Comparison of ENCODE assay signal across 20 cellular contexts in genomic region chrX:11793734-11794133, GRCh38. TPM values are rescaled to one million over a fixed set of nuclear protein-coding genes. Genes with fewer than 3 reads are reported as not detected.
A peak's percentile ranks its signal among the peaks of the same experiment; 100 is the strongest.
DNase-seq lines count a peak whose midpoint lies in the region; ATAC-seq, FAIRE-seq and TF ChIP-seq lines count a peak whose summit lies in the region.
"Had no signal": no experiment of that assay in that cellular context is flagged by ENCODE, and none has a peak within 500 bp of the region (broad histone marks: within the 10 kb centered on the region; RNA-seq: fewer than 3 reads in every experiment).

No MANE protein-coding gene starts in this region.

- H3K79me2 ChIP-seq in OCI-LY3 (ENCODE audit: low read length) (no peaks in the 10 kb centered on the region), astrocyte (ENCODE audit: insufficient read depth, low read length) (no peaks in the 10 kb centered on the region)

- no peak for DNase-seq in stimulated activated naive CD8-positive, alpha-beta T cell treated with anti-CD3 and anti-CD28 coated beads, Interleukin-15, Interleukin-2, amounts not matched to agents 100 U/mL and 50 U/mL, for 24 hours
- DNase-seq in astrocyte (ENCODE audit: low read depth) (no peak), GDM1 (lab: John Stamatoyannopoulos, UW) (no peak)
- no peak for DNase-seq in stimulated activated naive CD8-positive, alpha-beta T cell treated with anti-CD3 and anti-CD28 coated beads, Interleukin-15, amount 100 ng/mL, for 72 hours
- no peak for DNase-seq in activated CD4-positive, alpha-beta memory T cell treated with anti-CD3 and anti-CD28 coated beads for 36 hours
- DNase-seq: BE2C; COR-L47; DMS153; EL; H9; KG1; MG63; NCI-H1105; NCI-H187; NCI-H69; NK-92 treated with Interleukin-12 subunit alpha and Interleukin-12 subunit beta, amount 100 ng/mL, for 24 hours; PC-3 had no signal

- no peak for ATAC-seq in stimulated activated naive CD8-positive, alpha-beta T cell treated with anti-CD3 and anti-CD28 coated beads, Interleukin-15, Interleukin-2, amounts not matched to agents 100 U/mL and 50 U/mL, for 24 hours
- no peak for ATAC-seq in stimulated activated naive CD8-positive, alpha-beta T cell treated with anti-CD3 and anti-CD28 coated beads, Interleukin-15, amount 100 ng/mL, for 72 hours
- no peak for ATAC-seq in GM18867 (IDR thresholded peaks at IDR 0.05; ENCODE audit: unreplicated experiment)
- ATAC-seq: PC-3 had no signal

- H3K36me3 ChIP-seq in OCI-LY3 (replicated peaks; ENCODE audit: low read depth, low read length) (no peaks in the 10 kb centered on the region), astrocyte (ENCODE audit: insufficient read depth, low read length) (no peaks in the 10 kb centered on the region)
- H3K36me3 ChIP-seq: BE2C, MG63 had no signal

- H3K9me3 ChIP-seq in OCI-LY3 (ENCODE audit: insufficient read depth, low read length) (no peaks in the 10 kb centered on the region), astrocyte (ENCODE audit: insufficient read depth, low read depth, low read length) (no peaks in the 10 kb centered on the region)
- H3K9me3 ChIP-seq: BE2C, MG63 had no signal

- H3K4me3 ChIP-seq in OCI-LY3 (ENCODE audit: low read length) (peak overlapping the region; percentile 10; the same call in 1 of the 2 replicates), astrocyte (ENCODE audit: insufficient read depth, low read depth, low read length) (no peak overlapping the region)
- H3K4me3 ChIP-seq: MG63 had no signal

- FAIRE-seq in astrocyte (lab: Jason Lieb, UNC) = peak; percentile 41

- H3K4me1 Mint-ChIP-seq in stimulated activated naive CD8-positive, alpha-beta T cell treated with anti-CD3 and anti-CD28 coated beads, Interleukin-15, Interleukin-2, amounts not matched to agents 100 ng/mL and 50 ng/mL, for 24 hours (ENCODE audit: low read depth) = peaks cover 46% of the 10 kb centered on the region
- no peaks in the 10 kb centered on the region for H3K4me1 Mint-ChIP-seq in astrocyte (ENCODE audit: low read depth, unreplicated experiment)
- peaks cover 44% of the 10 kb centered on the region for H3K4me1 Mint-ChIP-seq in stimulated activated naive CD8-positive, alpha-beta T cell treated with anti-CD3 and anti-CD28 coated beads, Interleukin-15, amount 100 ng/mL, for 72 hours
- peaks cover 23% of the 10 kb centered on the region for H3K4me1 Mint-ChIP-seq in activated CD4-positive, alpha-beta memory T cell treated with anti-CD3 and anti-CD28 coated beads for 36 hours (ENCODE audit: low read depth)

- H3K9me3 Mint-ChIP-seq in stimulated activated naive CD8-positive, alpha-beta T cell treated with anti-CD3 and anti-CD28 coated beads, Interleukin-15, Interleukin-2, amounts not matched to agents 100 ng/mL and 50 ng/mL, for 24 hours = no peaks in the 10 kb centered on the region
- H3K9me3 Mint-ChIP-seq in astrocyte (ENCODE audit: unreplicated experiment) = no peaks in the 10 kb centered on the region
- H3K9me3 Mint-ChIP-seq in stimulated activated naive CD8-positive, alpha-beta T cell treated with anti-CD3 and anti-CD28 coated beads, Interleukin-15, amount 100 ng/mL, for 72 hours = peaks cover 0 to 5% of the 10 kb centered on the region in 2 donors
- peaks cover 2% of the 10 kb centered on the region for H3K9me3 Mint-ChIP-seq in activated CD4-positive, alpha-beta memory T cell treated with anti-CD3 and anti-CD28 coated beads for 36 hours

- no peak overlapping the region for H3K4me3 Mint-ChIP-seq in stimulated activated naive CD8-positive, alpha-beta T cell treated with anti-CD3 and anti-CD28 coated beads, Interleukin-15, Interleukin-2, amounts not matched to agents 100 ng/mL and 50 ng/mL, for 24 hours
- H3K4me3 Mint-ChIP-seq in astrocyte (ENCODE audit: unreplicated experiment) = no peak overlapping the region
- H3K4me3 Mint-ChIP-seq in stimulated activated naive CD8-positive, alpha-beta T cell treated with anti-CD3 and anti-CD28 coated beads, Interleukin-15, amount 100 ng/mL, for 72 hours = peak overlapping the region; percentile 24 to 46
- H3K4me3 Mint-ChIP-seq in activated CD4-positive, alpha-beta memory T cell treated with anti-CD3 and anti-CD28 coated beads for 36 hours = no peak overlapping the region
- H3K4me3 Mint-ChIP-seq: H9 had no signal

- intact Hi-C loops in activated CD4-positive, alpha-beta memory T cell treated with anti-CD3 and anti-CD28 coated beads for 36 hours (cut with micrococcal nuclease) = loop anchor here (1.0 to 5.0 kb wide), 3 partner anchors 34 to 999 kb away; partner anchors contain the start of gene PRPS2

- H3K27ac Mint-ChIP-seq in stimulated activated naive CD8-positive, alpha-beta T cell treated with anti-CD3 and anti-CD28 coated beads, Interleukin-15, Interleukin-2, amounts not matched to agents 100 ng/mL and 50 ng/mL, for 24 hours = peak overlapping the region; percentile 93
- H3K27ac Mint-ChIP-seq in astrocyte (ENCODE audit: unreplicated experiment) = no peak overlapping the region
- peak overlapping the region; percentile 93 to 97 for H3K27ac Mint-ChIP-seq in stimulated activated naive CD8-positive, alpha-beta T cell treated with anti-CD3 and anti-CD28 coated beads, Interleukin-15, amount 100 ng/mL, for 72 hours
- H3K27ac Mint-ChIP-seq in activated CD4-positive, alpha-beta memory T cell treated with anti-CD3 and anti-CD28 coated beads for 36 hours = no peak overlapping the region
- H3K27ac Mint-ChIP-seq: H9 had no signal

- TF ChIP-seq CTCF in OCI-LY3 (IDR thresholded peaks at IDR 0.05; ENCODE audit: low read depth, low read length) = no peak
- TF ChIP-seq CTCF in astrocyte (IDR thresholded peaks at IDR 0.05; ENCODE audit: insufficient read depth, low read depth, low read length) = no peak

- no peaks in the 10 kb centered on the region for H4K20me1 ChIP-seq in OCI-LY3 (ENCODE audit: insufficient read depth, low read length)
- no peaks in the 10 kb centered on the region for H4K20me1 ChIP-seq in astrocyte (ENCODE audit: insufficient read depth, low read length)

- peaks cover 68% of the 10 kb centered on the region for H3K4me1 ChIP-seq in OCI-LY3 (ENCODE audit: low read length)
- H3K4me1 ChIP-seq in astrocyte (ENCODE audit: insufficient read depth, low read length) = no peaks in the 10 kb centered on the region
- H3K4me1 ChIP-seq: BE2C had no signal

- peak overlapping the region; percentile 62 for H3K4me2 ChIP-seq in OCI-LY3 (ENCODE audit: low read length)
- no peak overlapping the region for H3K4me2 ChIP-seq in astrocyte (ENCODE audit: low read length)

- H3K9ac ChIP-seq in OCI-LY3 (ENCODE audit: low read length) = peak overlapping the region; percentile 60; the same call in 1 of the 2 replicates
- H3K9ac ChIP-seq in astrocyte (ENCODE audit: low read length) = no peak overlapping the region

- POLR2A ChIA-PET in activated CD4-positive, alpha-beta memory T cell treated with anti-CD3 and anti-CD28 coated beads for 36 hours (lab: Charles Lee) = no interaction called here

- H2AFZ ChIP-seq in OCI-LY3 (ENCODE audit: low read depth, low read length) (no peak overlapping the region), astrocyte (ENCODE audit: low read depth, low read length) (no peak overlapping the region)

- no peaks in the 10 kb centered on the region for H3K36me3 Mint-ChIP-seq in stimulated activated naive CD8-positive, alpha-beta T cell treated with anti-CD3 and anti-CD28 coated beads, Interleukin-15, Interleukin-2, amounts not matched to agents 100 ng/mL and 50 ng/mL, for 24 hours (ENCODE audit: low read depth)
- H3K36me3 Mint-ChIP-seq in astrocyte (ENCODE audit: low read depth, unreplicated experiment) = no peaks in the 10 kb centered on the region
- H3K36me3 Mint-ChIP-seq in activated CD4-positive, alpha-beta memory T cell treated with anti-CD3 and anti-CD28 coated beads for 36 hours = no peaks in the 10 kb centered on the region

- H3K27me3 ChIP-seq in OCI-LY3 (ENCODE audit: low read depth, low read length) = no peaks in the 10 kb centered on the region
- H3K27me3 ChIP-seq in astrocyte (ENCODE audit: insufficient read depth, low read length) = no peaks in the 10 kb centered on the region
- H3K27me3 ChIP-seq: BE2C, MG63 had no signal

- H3K27ac ChIP-seq in OCI-LY3 (ENCODE audit: low read length) = peak overlapping the region; percentile 94
- H3K27ac ChIP-seq in astrocyte (ENCODE audit: low read depth, low read length) = no peak overlapping the region

- CTCF ChIA-PET in activated CD4-positive, alpha-beta memory T cell treated with anti-CD3 and anti-CD28 coated beads for 36 hours (lab: Charles Lee) = interaction anchor here (1.3 kb wide), 1 partner anchor 27 kb away, joined by 3 read pairs; no protein-coding TSS in a partner anchor

- no peaks in the 10 kb centered on the region for H3K27me3 Mint-ChIP-seq in stimulated activated naive CD8-positive, alpha-beta T cell treated with anti-CD3 and anti-CD28 coated beads, Interleukin-15, Interleukin-2, amounts not matched to agents 100 ng/mL and 50 ng/mL, for 24 hours
- H3K27me3 Mint-ChIP-seq in astrocyte (ENCODE audit: low read depth, unreplicated experiment) = no peaks in the 10 kb centered on the region
- H3K27me3 Mint-ChIP-seq in stimulated activated naive CD8-positive, alpha-beta T cell treated with anti-CD3 and anti-CD28 coated beads, Interleukin-15, amount 100 ng/mL, for 72 hours = no peaks in the 10 kb centered on the region
- no peaks in the 10 kb centered on the region for H3K27me3 Mint-ChIP-seq in activated CD4-positive, alpha-beta memory T cell treated with anti-CD3 and anti-CD28 coated beads for 36 hours

RNA-seq across cellular contexts. Expression of gene MSL3, which starts 35.7 kb away (rescaled TPM):
- total RNA-seq in astrocyte = 24.8 and 29.2 TPM in 2 replicates
- total RNA-seq in activated CD4-positive, alpha-beta memory T cell treated with anti-CD3 and anti-CD28 coated beads for 36 hours = 10 to 100 TPM; 45.3 to 47.0 TPM

Comparison
In these comparisons a context has a peak if more than half of its experiments do, and no peak if none do; other contexts are left out.
1. H3K4me3 Mint-ChIP-seq: peak in stimulated activated naive CD8-positive, alpha-beta T cell treated with anti-CD3 and anti-CD28 coated beads, Interleukin-15, amount 100 ng/mL, for 72 hours (2 of 2); none in stimulated activated naive CD8-positive, alpha-beta T cell treated with anti-CD3 and anti-CD28 coated beads, Interleukin-15, Interleukin-2, amounts not matched to agents 100 ng/mL and 50 ng/mL, for 24 hours (single experiment), astrocyte (single experiment) and activated CD4-positive, alpha-beta memory T cell treated with anti-CD3 and anti-CD28 coated beads for 36 hours (single experiment).
2. H3K27ac Mint-ChIP-seq: peak in stimulated activated naive CD8-positive, alpha-beta T cell treated with anti-CD3 and anti-CD28 coated beads, Interleukin-15, Interleukin-2, amounts not matched to agents 100 ng/mL and 50 ng/mL, for 24 hours (single experiment) and stimulated activated naive CD8-positive, alpha-beta T cell treated with anti-CD3 and anti-CD28 coated beads, Interleukin-15, amount 100 ng/mL, for 72 hours (2 of 2); none in astrocyte (single experiment) and activated CD4-positive, alpha-beta memory T cell treated with anti-CD3 and anti-CD28 coated beads for 36 hours (single experiment).